12 cellular contexts compared by ENCODE assay signal in genomic region chr3:19190602-19191001, GRCh38. TPM values are rescaled to one million over a fixed set of nuclear protein-coding genes. Genes with fewer than 3 reads are reported as not detected.
DNase-seq lines count a peak whose midpoint lies in the region; ATAC-seq and TF ChIP-seq lines count a peak whose summit lies in the region.
"Had no signal": no experiment of that assay in that cellular context is flagged by ENCODE, and none has a peak within 500 bp of the region (broad histone marks: within the 10 kb centered on the region; RNA-seq: fewer than 3 reads in every experiment).

No MANE protein-coding gene starts in this region.

- peak; percentile 90 for ATAC-seq in GM18867 (IDR thresholded peaks at IDR 0.05; ENCODE audit: unreplicated experiment)
- peak; percentile 94 for ATAC-seq in GM21515 (IDR thresholded peaks at IDR 0.05; ENCODE audit: unreplicated experiment)
- peak; percentile 91 for ATAC-seq in HG03103 (IDR thresholded peaks at IDR 0.05; ENCODE audit: low read depth, unreplicated experiment)
- ATAC-seq in GM19397 (IDR thresholded peaks at IDR 0.05; ENCODE audit: unreplicated experiment): no peak

- H3K4me3 Mint-ChIP-seq in mesothelial cell of epicardium: no peak overlapping the region
- H3K4me3 Mint-ChIP-seq: activated B cell treated with CpG ODN at 0.5 μM for 24 hours had no signal

- no peaks in the 10 kb centered on the region for H3K9me3 Mint-ChIP-seq in mesothelial cell of epicardium
- H3K9me3 Mint-ChIP-seq: activated B cell treated with CpG ODN at 0.5 μM for 24 hours had no signal

- no peak overlapping the region for H3K27ac Mint-ChIP-seq in mesothelial cell of epicardium
- H3K27ac Mint-ChIP-seq: activated B cell treated with CpG ODN at 0.5 μM for 24 hours had no signal

- DNase-seq in NOMO-1 treated with DMSO at 0.1 percent for 48 hours (lab: John Stamatoyannopoulos, UW; ENCODE audit: unreplicated experiment): peak; percentile 39
- DNase-seq in mesothelial cell of epicardium (ENCODE audit: low spot score in 2 of 2, unreplicated experiment in 2 of 2): no peak
- DNase-seq in stimulated activated CD4-positive, alpha-beta T cell treated with anti-CD3 and anti-CD28 coated beads, Interleukin-1b, Interleukin-23, amount 100 ng/mL, for 48 hours: no peak
- no peak for DNase-seq in putamen (ENCODE audit: low spot score)
- DNase-seq: activated B cell treated with CpG ODN at 0.5 μM for 24 hours, colonic mucosa, MG63 had no signal

- no peaks in the 10 kb centered on the region for H3K4me1 Mint-ChIP-seq in mesothelial cell of epicardium

- TF ChIP-seq CTCF in mesothelial cell of epicardium (IDR thresholded peaks at IDR 0.05; ENCODE audit: unreplicated experiment): no peak

- no peaks in the 10 kb centered on the region for H3K36me3 Mint-ChIP-seq in mesothelial cell of epicardium

- no peaks in the 10 kb centered on the region for H3K27me3 Mint-ChIP-seq in mesothelial cell of epicardium (ENCODE audit: low read depth)
- H3K27me3 Mint-ChIP-seq: activated B cell treated with CpG ODN at 0.5 μM for 24 hours had no signal

RNA-seq across cellular contexts. Expression of gene KCNH8, which starts 42.3 kb away (rescaled TPM):
- 1.4 to 1.6 TPM (median 1.5 TPM) in 3 replicates for total RNA-seq in mesothelial cell of epicardium
- total RNA-seq: Daoy had no signal
